In genomic region chr12:31895449-31896150, GRCh38 we compare ENCODE assay signal across 11 cellular contexts.
A peak's percentile ranks its signal among the peaks of the same experiment; 100 is the strongest.
DNase-seq lines count a peak whose midpoint lies in the region; ATAC-seq and TF ChIP-seq lines count a peak whose summit lies in the region.
"Had no signal": no experiment of that assay in that cellular context is flagged by ENCODE, and none has a peak within 500 bp of the region (broad histone marks: within the 10 kb centered on the region; RNA-seq: fewer than 3 reads in every experiment).

No MANE protein-coding gene starts in this region.

- peaks cover 40% of the 10 kb centered on the region for H3K4me1 ChIP-seq in OCI-LY3 (ENCODE audit: low read length)
- H3K4me1 ChIP-seq in effector memory CD4-positive, alpha-beta T cell (ENCODE audit: control insufficient read depth, insufficient read depth, low read length, poor library complexity, severe bottlenecking), result peaks cover 21% of the 10 kb centered on the region

- no peak for ATAC-seq in stimulated activated effector memory CD8-positive, alpha-beta T cell treated with anti-CD3 and anti-CD28 coated beads, Interleukin-12 subunit alpha, Interleukin-12 subunit beta, amount 100 ng/mL, for 72 hours
- ATAC-seq in GM19463 (IDR thresholded peaks at IDR 0.05; ENCODE audit: unreplicated experiment) (no peak), GM18511 (IDR thresholded peaks at IDR 0.05; ENCODE audit: unreplicated experiment) (no peak), GM18505 (IDR thresholded peaks at IDR 0.05; ENCODE audit: unreplicated experiment) (no peak)

- H4K20me1 ChIP-seq in OCI-LY3 (ENCODE audit: insufficient read depth, low read length), result no peaks in the 10 kb centered on the region

- H3K36me3 Mint-ChIP-seq in activated CD4-positive, alpha-beta T cell treated with anti-CD3 and anti-CD28 coated beads, Interleukin-2, amount 10 ng/mL, durations not matched to agents 24 days and 14 days (ENCODE audit: low read depth), result peaks cover 76% of the 10 kb centered on the region
- peaks cover 47% of the 10 kb centered on the region for H3K36me3 Mint-ChIP-seq in stimulated activated effector memory CD8-positive, alpha-beta T cell treated with anti-CD3 and anti-CD28 coated beads, Interleukin-12 subunit alpha, Interleukin-12 subunit beta, amount 100 ng/mL, for 72 hours

- no peaks in the 10 kb centered on the region for H3K79me2 ChIP-seq in OCI-LY3 (ENCODE audit: low read length)

- no peaks in the 10 kb centered on the region for H3K27me3 ChIP-seq in OCI-LY3 (ENCODE audit: low read depth, low read length)
- no peaks in the 10 kb centered on the region for H3K27me3 ChIP-seq in effector memory CD4-positive, alpha-beta T cell (replicated peaks; ENCODE audit: control insufficient read depth, insufficient read depth, low read length, poor library complexity, severe bottlenecking)

- H3K4me3 ChIP-seq in OCI-LY3 (ENCODE audit: low read length), result 0 out of 2 replicates have a peak overlapping the region, but pooled peaks have one; percentile 22
- no peak overlapping the region for H3K4me3 ChIP-seq in effector memory CD4-positive, alpha-beta T cell (ENCODE audit: insufficient read depth, low read depth, low read length, poor library complexity, severe bottlenecking)
- H3K4me3 ChIP-seq: thoracic aorta had no signal

- H3K27ac ChIP-seq in OCI-LY3 (ENCODE audit: low read length), result peak overlapping the region; percentile 86
- H3K27ac ChIP-seq in effector memory CD4-positive, alpha-beta T cell (ENCODE audit: insufficient read depth, low read length, poor library complexity, severe bottlenecking), result peak overlapping the region; percentile 72
- H3K27ac ChIP-seq: thoracic aorta had no signal

- H3K27ac Mint-ChIP-seq in activated CD4-positive, alpha-beta T cell treated with anti-CD3 and anti-CD28 coated beads, Interleukin-2, amount 10 ng/mL, durations not matched to agents 24 days and 14 days, result peak overlapping the region; percentile 96
- H3K27ac Mint-ChIP-seq in stimulated activated effector memory CD8-positive, alpha-beta T cell treated with anti-CD3 and anti-CD28 coated beads, Interleukin-12 subunit alpha, Interleukin-12 subunit beta, amount 100 ng/mL, for 72 hours, result peak overlapping the region; percentile 95

- H3K9me3 Mint-ChIP-seq in activated CD4-positive, alpha-beta T cell treated with anti-CD3 and anti-CD28 coated beads, Interleukin-2, amount 10 ng/mL, durations not matched to agents 24 days and 14 days, result peaks cover 33% of the 10 kb centered on the region
- H3K9me3 Mint-ChIP-seq in stimulated activated effector memory CD8-positive, alpha-beta T cell treated with anti-CD3 and anti-CD28 coated beads, Interleukin-12 subunit alpha, Interleukin-12 subunit beta, amount 100 ng/mL, for 72 hours, result peaks cover 19% of the 10 kb centered on the region

- intact Hi-C loops in activated CD4-positive, alpha-beta T cell treated with anti-CD3 and anti-CD28 coated beads, Interleukin-2, amount 10 ng/mL, durations not matched to agents 24 days and 14 days (cut with micrococcal nuclease), result loop anchor here (1.0 to 10.0 kb wide), 12 partner anchors 20 to 573 kb away; partner anchors contain the start of genes AMN1, ETFBKMT and RESF1

- TF ChIP-seq POLR2A in GM18505 (IDR thresholded peaks at IDR 0.05; ENCODE audit: borderline replicate concordance, extremely low read depth, insufficient read depth, insufficient read length), result no peak

- DNase-seq in activated CD4-positive, alpha-beta T cell treated with anti-CD3 and anti-CD28 coated beads, Interleukin-2, amount 10 ng/mL, durations not matched to agents 24 days and 14 days, result no peak
- no peak for DNase-seq in activated CD4-positive, alpha-beta T cell treated with anti-CD3 and anti-CD28 coated beads, Interleukin-2, amount 50 U/mL, for 4 hours
- DNase-seq in effector memory CD4-positive, alpha-beta T cell, result no peak
- DNase-seq in stimulated activated effector memory CD8-positive, alpha-beta T cell treated with anti-CD3 and anti-CD28 coated beads, Interleukin-12 subunit alpha, Interleukin-12 subunit beta, amount 100 ng/mL, for 72 hours (ENCODE audit: low spot score in 2 of 2), result no peak
- DNase-seq: DMS79 treated with DMSO at 0.1 percent for 48 hours, retina had no signal

- peaks cover 30% of the 10 kb centered on the region; the same call in 1 of the 2 replicates for H3K9me3 ChIP-seq in OCI-LY3 (ENCODE audit: insufficient read depth, low read length)
- peaks cover 15% of the 10 kb centered on the region for H3K9me3 ChIP-seq in effector memory CD4-positive, alpha-beta T cell (ENCODE audit: control insufficient read depth, low read length)
- H3K9me3 ChIP-seq: thoracic aorta had no signal

- H3K4me3 Mint-ChIP-seq in activated CD4-positive, alpha-beta T cell treated with anti-CD3 and anti-CD28 coated beads, Interleukin-2, amount 10 ng/mL, durations not matched to agents 24 days and 14 days, result peak overlapping the region; percentile 43
- H3K4me3 Mint-ChIP-seq in stimulated activated effector memory CD8-positive, alpha-beta T cell treated with anti-CD3 and anti-CD28 coated beads, Interleukin-12 subunit alpha, Interleukin-12 subunit beta, amount 100 ng/mL, for 72 hours, result peak overlapping the region; percentile 63

- H2AFZ ChIP-seq in OCI-LY3 (ENCODE audit: low read depth, low read length), result no peak overlapping the region; the same call in 1 of the 2 replicates

- no peak for TF ChIP-seq CTCF in OCI-LY3 (IDR thresholded peaks at IDR 0.05; ENCODE audit: low read depth, low read length)

- peaks cover 9% of the 10 kb centered on the region for H3K36me3 ChIP-seq in OCI-LY3 (replicated peaks; ENCODE audit: low read depth, low read length)
- no peaks in the 10 kb centered on the region for H3K36me3 ChIP-seq in effector memory CD4-positive, alpha-beta T cell (ENCODE audit: control insufficient read depth, insufficient read depth, low read length)
- H3K36me3 ChIP-seq: thoracic aorta had no signal

- peaks cover 45% of the 10 kb centered on the region for H3K4me1 Mint-ChIP-seq in activated CD4-positive, alpha-beta T cell treated with anti-CD3 and anti-CD28 coated beads, Interleukin-2, amount 10 ng/mL, durations not matched to agents 24 days and 14 days
- peaks cover 52% of the 10 kb centered on the region for H3K4me1 Mint-ChIP-seq in stimulated activated effector memory CD8-positive, alpha-beta T cell treated with anti-CD3 and anti-CD28 coated beads, Interleukin-12 subunit alpha, Interleukin-12 subunit beta, amount 100 ng/mL, for 72 hours

- no peak overlapping the region for H3K4me2 ChIP-seq in OCI-LY3 (ENCODE audit: low read length)

- no peaks in the 10 kb centered on the region for H3K27me3 Mint-ChIP-seq in activated CD4-positive, alpha-beta T cell treated with anti-CD3 and anti-CD28 coated beads, Interleukin-2, amount 10 ng/mL, durations not matched to agents 24 days and 14 days

- H3K9ac ChIP-seq in OCI-LY3 (ENCODE audit: low read length), result peak overlapping the region; percentile 49; the same call in 1 of the 2 replicates
